11 cellular contexts compared by ENCODE assay signal in genomic region chr5:9437741-9438240, GRCh38.
DNase-seq lines count a peak whose midpoint lies in the region; ATAC-seq and TF ChIP-seq lines count a peak whose summit lies in the region.
"Had no signal": no experiment of that assay in that cellular context is flagged by ENCODE, and none has a peak within 500 bp of the region (broad histone marks: within the 10 kb centered on the region; RNA-seq: fewer than 3 reads in every experiment).

No MANE protein-coding gene starts in this region.

- peaks cover 21% of the 10 kb centered on the region for H3F3A ChIP-seq in PC-3 (ENCODE audit: low read length, unreplicated experiment)

- peak overlapping the region; percentile 41 for H2AFZ ChIP-seq in PC-3 (ENCODE audit: low read length)

- POLR2A ChIA-PET in PC-3 (lab: Charles Lee; ENCODE audit: unreplicated experiment): no interaction called here

- H3K79me2 ChIP-seq in PC-3 (ENCODE audit: low read length): no peaks in the 10 kb centered on the region

- H3K4me3 ChIP-seq in PC-3 (ENCODE audit: low read length): no peak overlapping the region
- H3K4me3 ChIP-seq in left ventricle myocardium inferior: no peak overlapping the region

- H4K20me1 ChIP-seq in PC-3 (ENCODE audit: low read length): no peaks in the 10 kb centered on the region

- H3K27ac ChIP-seq in PC-3 (ENCODE audit: low read length) (peak overlapping the region; percentile 93), left ventricle myocardium inferior (replicated peaks) (no peak overlapping the region)

- CTCF ChIA-PET in PC-3 (lab: Charles Lee): interaction anchor here (0.6 kb wide), 1 partner anchor 106 kb away, joined by 3 read pairs; no protein-coding TSS in a partner anchor

- H3K9me3 ChIP-seq in PC-3 (ENCODE audit: low read length) (no peaks in the 10 kb centered on the region), left ventricle myocardium inferior (replicated peaks) (no peaks in the 10 kb centered on the region)

- H3K4me1 ChIP-seq in PC-3 (ENCODE audit: insufficient read depth, low read length) (peaks cover 48% of the 10 kb centered on the region), left ventricle myocardium inferior (peaks cover 22% of the 10 kb centered on the region)

- peak overlapping the region; percentile 67; the same call in 1 of the 2 replicates for H3K4me2 ChIP-seq in PC-3 (ENCODE audit: low read length)

- no TSS peak for BruUV-seq in PC-3 (replicated peaks; lab: Mats Ljungman, UMichigan)

- H3K27me3 ChIP-seq in PC-3 (ENCODE audit: low read length) (no peaks in the 10 kb centered on the region), left ventricle myocardium inferior (ENCODE audit: low read depth) (no peaks in the 10 kb centered on the region)

- no peaks in the 10 kb centered on the region for H3K36me3 ChIP-seq in PC-3 (ENCODE audit: low read depth, low read length)
- H3K36me3 ChIP-seq in left ventricle myocardium inferior: no peaks in the 10 kb centered on the region

- DNase-seq in GM03348 (ENCODE audit: low spot score) (peak; percentile 56), PC-3 (peak; percentile 81), fibroblast of gingiva (ENCODE audit: low read depth) (peak; percentile 41), renal cortical epithelial cell (ENCODE audit: low read depth) (peak; percentile 13), Kasumi-1 (lab: John Stamatoyannopoulos, UW) (no peak), left ventricle myocardium inferior (no peak)
- DNase-seq in central memory CD4-positive, alpha-beta T cell: no peak
- DNase-seq: activated naive CD8-positive, alpha-beta T cell treated with anti-CD3 and anti-CD28 coated beads, Interleukin-2, amount 50 U/mL, for 24 hours; Karpas-422; OCI-M1 had no signal

- H3K9ac ChIP-seq in PC-3 (ENCODE audit: low read length): peak overlapping the region; percentile 62

- no peaks in the 10 kb centered on the region for H3K9me2 ChIP-seq in PC-3 (replicated peaks; ENCODE audit: low read length)

- ATAC-seq in PC-3 (peak; percentile 27), HG03108 (IDR thresholded peaks at IDR 0.05; ENCODE audit: unreplicated experiment) (no peak)
- ATAC-seq: activated naive CD8-positive, alpha-beta T cell treated with anti-CD3 and anti-CD28 coated beads, Interleukin-2, amount 50 U/mL, for 24 hours had no signal

- TF ChIP-seq CTCF in PC-3 (conservative IDR thresholded peaks at IDR 0.05; ENCODE audit: low read depth, low read length) (no peak), left ventricle myocardium inferior (IDR thresholded peaks at IDR 0.05; ENCODE audit: borderline replicate concordance) (no peak)

- intact Hi-C loops in PC-3 (cut with micrococcal nuclease): no loop called here
- intact Hi-C loops in left ventricle myocardium inferior (cut with micrococcal nuclease): no loop called here

Comparison
In these comparisons a context has a peak if more than half of its experiments do, and no peak if none do; other contexts are left out.
1. DNase-seq: peak in GM03348 (single experiment), PC-3 (single experiment), fibroblast of gingiva (single experiment) and renal cortical epithelial cell (single experiment); none in Kasumi-1 (0 of 2), central memory CD4-positive, alpha-beta T cell (single experiment) and left ventricle myocardium inferior (single experiment).